Comparison of ENCODE assay signal across 22 cellular contexts in genomic region chr15:63901912-63902670, GRCh38.
"Had no signal": no experiment of that assay in that cellular context is flagged by ENCODE, and none has a peak within 500 bp of the region (broad histone marks: within the 10 kb centered on the region; RNA-seq: fewer than 3 reads in every experiment).

No MANE protein-coding gene starts in this region.

- H3K27ac Mint-ChIP-seq: activated CD8-positive, alpha-beta T cell treated with anti-CD3 and anti-CD28 coated beads for 36 hours; activated naive CD8-positive, alpha-beta T cell treated with anti-CD3 and anti-CD28 coated beads for 36 hours; activated T-cell treated with anti-CD3 and anti-CD28 coated beads, Interleukin-2, amount 50 U/mL, for 72 hours; brain; natural killer cell treated with Interleukin-12 subunit alpha and Interleukin-12 subunit beta and Interleukin-15 and Interleukin-18, amount 100 ng/mL, for 72 hours; progenitor cell of endocrine pancreas had no signal

- DNase-seq: activated CD4-positive, alpha-beta T cell treated with anti-CD3 and anti-CD28 coated beads for 48 hours; activated CD8-positive, alpha-beta T cell treated with anti-CD3 and anti-CD28 coated beads for 36 hours; activated naive CD8-positive, alpha-beta T cell treated with anti-CD3 and anti-CD28 coated beads for 36 hours; activated T-cell treated with anti-CD3 and anti-CD28 coated beads, Interleukin-2, amount 50 U/mL, for 72 hours; central memory CD4-positive, alpha-beta T cell; hippocampal formation; left ventricle myocardium inferior; nucleus accumbens; stimulated activated CD4-positive, alpha-beta T cell treated with anti-CD3 and anti-CD28 coated beads, Interleukin-15, amount 100 ng/mL, for 24 hours; stimulated activated CD4-positive, alpha-beta T cell treated with anti-CD3 and anti-CD28 coated beads, Interleukin-4, amount 100 ng/mL, for 1 hour; stimulated activated naive CD4-positive, alpha-beta T cell treated with Interleukin-2 at 50 U/mL for 16 hours; T-helper 9 cell; transverse colon had no signal

- H3K27me3 Mint-ChIP-seq: activated CD8-positive, alpha-beta T cell treated with anti-CD3 and anti-CD28 coated beads for 36 hours; activated naive CD8-positive, alpha-beta T cell treated with anti-CD3 and anti-CD28 coated beads for 36 hours; brain had no signal

- H3K36me3 Mint-ChIP-seq: activated naive CD8-positive, alpha-beta T cell treated with anti-CD3 and anti-CD28 coated beads for 36 hours; brain; natural killer cell treated with Interleukin-12 subunit alpha and Interleukin-12 subunit beta and Interleukin-15 and Interleukin-18, amount 100 ng/mL, for 72 hours had no signal

- H3K27ac ChIP-seq: coronary artery, esophagus muscularis mucosa, left ventricle myocardium inferior, right atrium auricular region, skin epidermis, transverse colon, vagina had no signal

- H3K9me3 ChIP-seq: left ventricle myocardium inferior, mucosa of descending colon, right atrium auricular region, transverse colon, vagina had no signal

- H3K9me3 Mint-ChIP-seq: activated CD8-positive, alpha-beta T cell treated with anti-CD3 and anti-CD28 coated beads for 36 hours; activated naive CD8-positive, alpha-beta T cell treated with anti-CD3 and anti-CD28 coated beads for 36 hours; activated T-cell treated with anti-CD3 and anti-CD28 coated beads, Interleukin-2, amount 50 U/mL, for 72 hours; brain; natural killer cell treated with Interleukin-12 subunit alpha and Interleukin-12 subunit beta and Interleukin-15 and Interleukin-18, amount 100 ng/mL, for 72 hours had no signal

- ATAC-seq: activated CD8-positive, alpha-beta T cell treated with anti-CD3 and anti-CD28 coated beads for 36 hours; activated T-cell treated with anti-CD3 and anti-CD28 coated beads, Interleukin-2, amount 50 U/mL, for 72 hours; mucosa of descending colon; natural killer cell treated with Interleukin-12 subunit alpha and Interleukin-12 subunit beta and Interleukin-15 and Interleukin-18, amount 100 ng/mL, for 72 hours had no signal

- H3K27me3 ChIP-seq: esophagus muscularis mucosa, right atrium auricular region, transverse colon, vagina had no signal

- H3K4me3 ChIP-seq: coronary artery, esophagus muscularis mucosa, left ventricle myocardium inferior, mucosa of descending colon, right atrium auricular region, skin epidermis, transverse colon, vagina had no signal

- H3K36me3 ChIP-seq: esophagus muscularis mucosa, left ventricle myocardium inferior, right atrium auricular region, transverse colon, vagina had no signal

- H3K4me3 Mint-ChIP-seq: activated CD8-positive, alpha-beta T cell treated with anti-CD3 and anti-CD28 coated beads for 36 hours; activated naive CD8-positive, alpha-beta T cell treated with anti-CD3 and anti-CD28 coated beads for 36 hours; activated T-cell treated with anti-CD3 and anti-CD28 coated beads, Interleukin-2, amount 50 U/mL, for 72 hours; brain; natural killer cell treated with Interleukin-12 subunit alpha and Interleukin-12 subunit beta and Interleukin-15 and Interleukin-18, amount 100 ng/mL, for 72 hours had no signal
